2 cellular contexts compared by ENCODE assay signal in the genomic region with DNA sequence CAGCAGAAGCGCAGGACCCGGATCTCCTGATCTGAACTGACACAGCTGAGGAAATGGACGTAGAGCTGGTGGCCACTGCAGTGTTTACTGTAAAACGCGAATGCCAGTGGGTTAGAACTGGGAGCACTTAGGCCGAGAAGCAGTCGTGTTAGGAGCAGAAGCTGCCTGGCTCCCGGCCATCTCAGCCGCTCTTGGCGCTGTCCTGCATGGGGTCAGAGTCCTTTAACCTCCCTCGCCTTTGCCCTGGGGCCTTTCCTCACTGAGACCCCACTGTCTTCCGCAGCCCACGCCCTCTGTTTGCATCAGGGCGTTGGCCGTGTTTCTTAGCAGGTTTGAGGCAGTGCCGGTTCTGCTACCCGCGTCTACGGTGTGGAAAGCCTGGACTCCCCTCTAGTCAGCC.
A peak's percentile ranks its signal among the peaks of the same experiment; 100 is the strongest.
TF ChIP-seq lines count a peak whose summit lies in the region.

No MANE protein-coding gene starts in this region.

TF ChIP-seq in IMR-90, 13 proteins besides CTCF, POLR2A, EP300 and RAD21:
- TF ChIP-seq MAFK (IDR thresholded peaks at IDR 0.05; ENCODE audit: low read depth, low read length): no peak
- no peak for TF ChIP-seq CHD1 (IDR thresholded peaks at IDR 0.05; ENCODE audit: low read depth, low read length)
- no peak for TF ChIP-seq CEBPB (IDR thresholded peaks at IDR 0.05; ENCODE audit: low read depth, low read length)
- no peak for TF ChIP-seq SMC3 (IDR thresholded peaks at IDR 0.05; ENCODE audit: low read depth, low read length)
- no peak for TF ChIP-seq RCOR1 (IDR thresholded peaks at IDR 0.05; ENCODE audit: insufficient replicate concordance, low read length)
- TF ChIP-seq, protein P1, sequence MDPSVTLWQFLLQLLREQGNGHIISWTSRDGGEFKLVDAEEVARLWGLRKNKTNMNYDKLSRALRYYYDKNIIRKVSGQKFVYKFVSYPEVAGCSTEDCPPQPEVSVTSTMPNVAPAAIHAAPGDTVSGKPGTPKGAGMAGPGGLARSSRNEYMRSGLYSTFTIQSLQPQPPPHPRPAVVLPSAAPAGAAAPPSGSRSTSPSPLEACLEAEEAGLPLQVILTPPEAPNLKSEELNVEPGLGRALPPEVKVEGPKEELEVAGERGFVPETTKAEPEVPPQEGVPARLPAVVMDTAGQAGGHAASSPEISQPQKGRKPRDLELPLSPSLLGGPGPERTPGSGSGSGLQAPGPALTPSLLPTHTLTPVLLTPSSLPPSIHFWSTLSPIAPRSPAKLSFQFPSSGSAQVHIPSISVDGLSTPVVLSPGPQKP (IDR thresholded peaks at IDR 0.05; ENCODE audit: borderline replicate concordance, low read depth, low read length): no peak
- TF ChIP-seq MAZ (IDR thresholded peaks at IDR 0.05; ENCODE audit: borderline replicate concordance, low read depth, low read length): no peak
- TF ChIP-seq, protein P2, sequence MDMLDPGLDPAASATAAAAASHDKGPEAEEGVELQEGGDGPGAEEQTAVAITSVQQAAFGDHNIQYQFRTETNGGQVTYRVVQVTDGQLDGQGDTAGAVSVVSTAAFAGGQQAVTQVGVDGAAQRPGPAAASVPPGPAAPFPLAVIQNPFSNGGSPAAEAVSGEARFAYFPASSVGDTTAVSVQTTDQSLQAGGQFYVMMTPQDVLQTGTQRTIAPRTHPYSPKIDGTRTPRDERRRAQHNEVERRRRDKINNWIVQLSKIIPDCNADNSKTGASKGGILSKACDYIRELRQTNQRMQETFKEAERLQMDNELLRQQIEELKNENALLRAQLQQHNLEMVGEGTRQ (IDR thresholded peaks at IDR 0.05; ENCODE audit: low read depth, low read length): no peak
- no peak for TF ChIP-seq RFX5 (IDR thresholded peaks at IDR 0.05; ENCODE audit: low read depth, low read length)
- TF ChIP-seq NFE2L2 (IDR thresholded peaks at IDR 0.05; ENCODE audit: low read depth, low read length): no peak
- no peak for TF ChIP-seq FOS (IDR thresholded peaks at IDR 0.05; ENCODE audit: low read depth, low read length)
- TF ChIP-seq BHLHE40 (IDR thresholded peaks at IDR 0.05; ENCODE audit: low read depth, low read length): no peak
- no peak for TF ChIP-seq MXI1 (IDR thresholded peaks at IDR 0.05; ENCODE audit: borderline replicate concordance, low read depth, low read length)
TF ChIP-seq in IMR-90: peak in this region for 0.

TF ChIP-seq in K562, 482 proteins besides CTCF, POLR2A, EP300 and RAD21:
- TF ChIP-seq POLR2G (IDR thresholded peaks at IDR 0.05; ENCODE audit: low read depth, low read length): 0 out of 2 replicates have a peak, but pooled peaks have one; percentile 25
- no peak for TF ChIP-seq ETV6 (IDR thresholded peaks at IDR 0.05; ENCODE audit: borderline replicate concordance in 1 of 2, low read depth in 2 of 2, low read length in 1 of 2)
- no peak for TF ChIP-seq ETV6 (CRISPR knock-in tag; IDR thresholded peaks at IDR 0.05; ENCODE audit: borderline replicate concordance)
- TF ChIP-seq PRPF4 (IDR thresholded peaks at IDR 0.05; ENCODE audit: insufficient read depth, low read depth, low read length, poor library complexity, severe bottlenecking): no peak
- TF ChIP-seq HDAC6 (IDR thresholded peaks at IDR 0.05; ENCODE audit: low read depth, low read length): 0 out of 2 replicates have a peak, but pooled peaks have one; percentile 24
- TF ChIP-seq, protein P3, sequence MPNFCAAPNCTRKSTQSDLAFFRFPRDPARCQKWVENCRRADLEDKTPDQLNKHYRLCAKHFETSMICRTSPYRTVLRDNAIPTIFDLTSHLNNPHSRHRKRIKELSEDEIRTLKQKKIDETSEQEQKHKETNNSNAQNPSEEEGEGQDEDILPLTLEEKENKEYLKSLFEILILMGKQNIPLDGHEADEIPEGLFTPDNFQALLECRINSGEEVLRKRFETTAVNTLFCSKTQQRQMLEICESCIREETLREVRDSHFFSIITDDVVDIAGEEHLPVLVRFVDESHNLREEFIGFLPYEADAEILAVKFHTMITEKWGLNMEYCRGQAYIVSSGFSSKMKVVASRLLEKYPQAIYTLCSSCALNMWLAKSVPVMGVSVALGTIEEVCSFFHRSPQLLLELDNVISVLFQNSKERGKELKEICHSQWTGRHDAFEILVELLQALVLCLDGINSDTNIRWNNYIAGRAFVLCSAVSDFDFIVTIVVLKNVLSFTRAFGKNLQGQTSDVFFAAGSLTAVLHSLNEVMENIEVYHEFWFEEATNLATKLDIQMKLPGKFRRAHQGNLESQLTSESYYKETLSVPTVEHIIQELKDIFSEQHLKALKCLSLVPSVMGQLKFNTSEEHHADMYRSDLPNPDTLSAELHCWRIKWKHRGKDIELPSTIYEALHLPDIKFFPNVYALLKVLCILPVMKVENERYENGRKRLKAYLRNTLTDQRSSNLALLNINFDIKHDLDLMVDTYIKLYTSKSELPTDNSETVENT (CRISPR knock-in tag; IDR thresholded peaks at IDR 0.05): 0 out of 2 replicates have a peak, but pooled peaks have one; percentile 36
- TF ChIP-seq CBX2 (IDR thresholded peaks at IDR 0.05; ENCODE audit: insufficient read depth, low read length, poor library complexity, severe bottlenecking): no peak
- no peak for TF ChIP-seq SP1 (CRISPR knock-in tag; IDR thresholded peaks at IDR 0.05)
